ENCODE assay signal across 22 cellular contexts in genomic region chr1:118948796-118949195, GRCh38. TPM values are rescaled to one million over a fixed set of nuclear protein-coding genes. Genes with fewer than 3 reads are reported as not detected.
"Had no signal": no experiment of that assay in that cellular context is flagged by ENCODE, and none has a peak within 500 bp of the region (broad histone marks: within the 10 kb centered on the region; RNA-seq: fewer than 3 reads in every experiment).

No MANE protein-coding gene starts in this region.

- DNase-seq: activated CD4-positive, alpha-beta T cell treated with anti-CD3 and anti-CD28 coated beads, Interleukin-2, amount 10 ng/mL, durations not matched to agents 7 days and 5 days; activated CD8-positive, alpha-beta memory T cell treated with anti-CD3 and anti-CD28 coated beads, Interleukin-2, amount 50 U/mL, for 48 hours; activated effector memory CD4-positive, alpha-beta T cell treated with Interleukin-2 at 50 U/mL for 16 hours; activated naive CD4-positive, alpha-beta T cell treated with anti-CD3 and anti-CD28 coated beads, Interleukin-2, amount 10 ng/mL, durations not matched to agents 7 days and 5 days; activated naive CD8-positive, alpha-beta T cell treated with anti-CD3 and anti-CD28 coated beads, Interleukin-2, amount 50 U/mL, for 24 hours; activated T-cell treated with anti-CD3 and anti-CD28 coated beads, Interleukin-2, amount 50 U/mL, for 48 hours; anterior cingulate cortex; erythroblast; immature natural killer cell; mesendoderm; naive thymus-derived CD8-positive, alpha-beta T cell; pancreas; stimulated activated CD4-positive, alpha-beta T cell treated with anti-CD3 and anti-CD28 coated beads, Interleukin-12 subunit alpha, Interleukin-12 subunit beta, amount 100 ng/mL, for 4 hours; stimulated activated CD4-positive, alpha-beta T cell treated with anti-CD3 and anti-CD28 coated beads, Interleukin-2, amount 100 ng/mL, for 24 hours; stimulated activated naive CD8-positive, alpha-beta T cell treated with anti-CD3 and anti-CD28 coated beads, Interleukin-15, Interleukin-2, amounts not matched to agents 100 U/mL and 50 U/mL, for 24 hours; substantia nigra; T1000 had no signal

- H3K36me3 ChIP-seq: pancreas, tibial nerve had no signal

- H3K4me3 ChIP-seq: coronary artery, pancreas, tibial nerve had no signal

- H3K9me3 ChIP-seq: pancreas, tibial nerve had no signal

- H3K27ac ChIP-seq: coronary artery, pancreas had no signal

- H3K4me1 ChIP-seq: pancreas had no signal

- H3K27me3 ChIP-seq: pancreas, tibial nerve had no signal

- FAIRE-seq: endometrium, pancreas, urothelium cell line had no signal

- ATAC-seq: activated naive CD8-positive, alpha-beta T cell treated with anti-CD3 and anti-CD28 coated beads, Interleukin-2, amount 50 U/mL, for 24 hours; naive thymus-derived CD8-positive, alpha-beta T cell; pancreas; stimulated activated naive CD8-positive, alpha-beta T cell treated with anti-CD3 and anti-CD28 coated beads, Interleukin-15, Interleukin-2, amounts not matched to agents 100 U/mL and 50 U/mL, for 24 hours had no signal

RNA-seq across cellular contexts. Expression of gene TBX15, which starts 39.3 kb away (rescaled TPM):
- total RNA-seq: activated CD4-positive, alpha-beta T cell treated with anti-CD3 and anti-CD28 coated beads, Interleukin-2, amount 10 ng/mL, durations not matched to agents 7 days and 5 days; naive thymus-derived CD8-positive, alpha-beta T cell; T-helper 1 cell treated with Interleukin-12 subunit alpha and Interleukin-12 subunit beta and Interleukin-4 antibody, amounts not matched to agents 30 ng/mL and 1 ng/mL, for 36 hours had no signal
- polyA plus RNA-seq: immature natural killer cell; naive thymus-derived CD8-positive, alpha-beta T cell had no signal
